Comparison of ENCODE assay signal across 10 cellular contexts in genomic region chr15:66505818-66506217, GRCh38. TPM values are rescaled to one million over a fixed set of nuclear protein-coding genes. Genes with fewer than 3 reads are reported as not detected.
DNase-seq lines count a peak whose midpoint lies in the region; ATAC-seq, FAIRE-seq and TF ChIP-seq lines count a peak whose summit lies in the region.
"Had no signal": no experiment of that assay in that cellular context is flagged by ENCODE, and none has a peak within 500 bp of the region (broad histone marks: within the 10 kb centered on the region; RNA-seq: fewer than 3 reads in every experiment).

No MANE protein-coding gene starts in this region.

- H3K4me1 ChIP-seq in A549 (peaks cover 39% of the 10 kb centered on the region), HUES6 (ENCODE audit: control insufficient read depth, insufficient read depth, low read length) (peaks cover 3% of the 10 kb centered on the region; the same call in 1 of the 2 replicates), breast epithelium (peaks cover 9% of the 10 kb centered on the region in 2 donors), mesodermal cell (ENCODE audit: control insufficient read depth, insufficient read depth, low read length, poor library complexity, severe bottlenecking) (peaks cover 7% of the 10 kb centered on the region)

- H3K27ac ChIP-seq in A549 (peak overlapping the region; percentile 91 to 94), HUES6 (ENCODE audit: low read depth, low read length) (no peak overlapping the region), breast epithelium (peak overlapping the region; percentile 96), mesodermal cell (ENCODE audit: low read depth, low read length, severe bottlenecking) (no peak overlapping the region)

- 51% methylated on average over 4 of the region's 4 CpGs for WGBS in A549 (ENCODE audit: missing lambda C conversion rate)
- WGBS in mesodermal cell (ENCODE audit: insufficient coverage in 2 of 2), 2 experiments: 17 to 68% methylated on average over 1 to 3 of the region's 4 CpGs

- H3K36me3 ChIP-seq in HUES6 (ENCODE audit: control insufficient read depth, insufficient read depth, low read length) (peaks cover 48% of the 10 kb centered on the region), breast epithelium (peaks cover 5% of the 10 kb centered on the region), mesodermal cell (ENCODE audit: control insufficient read depth, insufficient read depth, low read length) (peaks cover 47% of the 10 kb centered on the region)

- peak overlapping the region; percentile 82 for H3K4me2 ChIP-seq in A549

- TF ChIP-seq EP300 in A549 (IDR thresholded peaks at IDR 0.05): no peak

- H3K27me3 ChIP-seq in HUES6 (ENCODE audit: control insufficient read depth, insufficient read depth, low read length) (no peaks in the 10 kb centered on the region), breast epithelium (no peaks in the 10 kb centered on the region)

- intact Hi-C loops in breast epithelium (cut with DNase I; ENCODE audit: low total_unique reads): no loop called here

- peak overlapping the region; percentile 98 for H3K9ac ChIP-seq in HUES6 (ENCODE audit: low read length)

- CTCF ChIA-PET in A549 (lab: Yijun Ruan, JAX): interaction anchor here (0.6 to 3.7 kb wide), 6 partner anchors 8 to 365 kb away, joined by 3 to 32 read pairs (median 3); partner anchors contain the start of gene SNAPC5

- TF ChIP-seq CTCF in A549 (IDR thresholded peaks at IDR 0.05): no peak
- no peak for TF ChIP-seq CTCF in breast epithelium (IDR thresholded peaks at IDR 0.05)

- ATAC-seq in A549: no peak
- ATAC-seq in HG02840 (IDR thresholded peaks at IDR 0.05; ENCODE audit: low FRiP score, unreplicated experiment): no peak
- ATAC-seq in HG02759 (IDR thresholded peaks at IDR 0.05; ENCODE audit: unreplicated experiment): no peak

- H3K9me3 ChIP-seq in A549: no peaks in the 10 kb centered on the region
- no peaks in the 10 kb centered on the region for H3K9me3 ChIP-seq in HUES6 (ENCODE audit: control insufficient read depth, insufficient read depth, low read depth, low read length)
- H3K9me3 ChIP-seq in breast epithelium: no peaks in the 10 kb centered on the region
- H3K9me3 ChIP-seq in mesodermal cell (ENCODE audit: control insufficient read depth, low read length): no peaks in the 10 kb centered on the region

- FAIRE-seq in A549 (lab: Jason Lieb, UNC): no peak

- H3K4me3 ChIP-seq in A549 (peak overlapping the region; percentile 70), HUES6 (ENCODE audit: low read depth, low read length) (peak overlapping the region; percentile 93), breast epithelium (peak overlapping the region; percentile 85 to 99 (median 92)), mesodermal cell (ENCODE audit: extremely low read depth, insufficient read depth, low read length, poor library complexity, severe bottlenecking) (peak overlapping the region; percentile 83)

- DNase-seq in A549 (ENCODE audit: low read depth in 1 of 2, low spot score in 1 of 2) (no peak), breast epithelium (ENCODE audit: low spot score in 2 of 2) (no peak), ureter (ENCODE audit: low spot score) (no peak), dedifferentiated amniotic fluid mesenchymal stem cell (ENCODE audit: extremely low spot score) (no peak)
- DNase-seq: NCI-H2029 treated with DMSO at 0.1 percent for 48 hours had no signal

- no peak for TF ChIP-seq RAD21 in A549 (conservative IDR thresholded peaks at IDR 0.05 in 1 of 2, IDR thresholded peaks at IDR 0.05 in 1 of 2)

- POLR2A ChIA-PET in A549 (lab: Yijun Ruan, JAX): interaction anchor here (0.9 to 1.3 kb wide), 3 partner anchors 11 to 119 kb away, joined by 3 to 4 read pairs (median 3); partner anchors contain the start of gene MAP2K1

- TF ChIP-seq POLR2A in A549 (IDR thresholded peaks at IDR 0.05; ENCODE audit: low read length) (no peak), breast epithelium (IDR thresholded peaks at IDR 0.05) (no peak)

TF ChIP-seq in A549, 52 proteins besides CTCF, POLR2A, EP300 and RAD21:
- TF ChIP-seq HOXB13 (CRISPR knock-in tag; IDR thresholded peaks at IDR 0.05; ENCODE audit: low read depth): no peak
- TF ChIP-seq TFCP2L1 (CRISPR knock-in tag; IDR thresholded peaks at IDR 0.05): 0 out of 2 replicates have a peak, but pooled peaks have one; percentile 22

RNA-seq across cellular contexts. Expression of gene ZWILCH, which starts 0.7 kb away (rescaled TPM):
- polyA plus RNA-seq in A549 (2011; rRNA removed) (62.7 and 70.9 TPM in 2 replicates), A549 (2017; fragmentation: RNase III; extraction: RNeasy Plus Mini Kit Qiagen cat#74134 plus additional on column Dnase treatment) (49.4 to 53.5 TPM (median 50.9 TPM) in 3 replicates)
- 17.8 and 18.5 TPM in 2 replicates for polyA plus RNA-seq in A549 (2012; cell fraction: cytosol; rRNA removed)
- polyA plus RNA-seq in A549 (2012; cell fraction: nucleus; rRNA removed): 9.0 and 11.5 TPM in 2 replicates
- 27.4 and 30.0 TPM in 2 replicates for polyA minus RNA-seq in A549 (2011; rRNA and poly(A)+ RNA removed)
- total RNA-seq in breast epithelium (1 to 10 TPM; 4.0 to 8.2 (median 7.6) TPM), ureter (9.0 TPM)
- polyA plus RNA-seq in mesodermal cell (2013, experiment 1 of 2): 44.2 TPM
- 38.6 TPM for polyA plus RNA-seq in mesodermal cell (2013, experiment 2 of 2)

RNA-seq across cellular contexts. Expression of gene RPL4, which starts 1.2 kb away (rescaled TPM):
- polyA plus RNA-seq in A549 (2011; rRNA removed): 6,042 and 6,957 TPM in 2 replicates
- 4,543 and 5,300 TPM in 2 replicates for polyA plus RNA-seq in A549 (2012; cell fraction: cytosol; rRNA removed)
- polyA plus RNA-seq in A549 (2012; cell fraction: nucleus; rRNA removed): 2,306 and 2,953 TPM in 2 replicates
- 4,068 to 4,549 TPM (median 4,330 TPM) in 3 replicates for polyA plus RNA-seq in A549 (2017; fragmentation: RNase III; extraction: RNeasy Plus Mini Kit Qiagen cat#74134 plus additional on column Dnase treatment)
- 4,920 and 5,293 TPM in 2 replicates for polyA minus RNA-seq in A549 (2011; rRNA and poly(A)+ RNA removed)
- 1,000 to 10,000 TPM; 3,770 to 3,861 (median 3,828) TPM for total RNA-seq in breast epithelium
- 4,250 TPM for polyA plus RNA-seq in mesodermal cell (2013, experiment 1 of 2)
- polyA plus RNA-seq in mesodermal cell (2013, experiment 2 of 2): 4,124 TPM
- 2,079 TPM for total RNA-seq in ureter

RNA-seq across cellular contexts. Expression of gene SNAPC5, which starts 8.3 kb away (rescaled TPM):
- polyA plus RNA-seq in A549 (2011; rRNA removed) (70.5 and 84.9 TPM in 2 replicates), A549 (2017; fragmentation: RNase III; extraction: RNeasy Plus Mini Kit Qiagen cat#74134 plus additional on column Dnase treatment) (78.7 to 85.1 TPM (median 80.9 TPM) in 3 replicates)
- 69.9 and 90.5 TPM in 2 replicates for polyA plus RNA-seq in A549 (2012; cell fraction: cytosol; rRNA removed)
- 12.3 and 15.3 TPM in 2 replicates for polyA plus RNA-seq in A549 (2012; cell fraction: nucleus; rRNA removed)
- 12.7 and 15.0 TPM in 2 replicates for polyA minus RNA-seq in A549 (2011; rRNA and poly(A)+ RNA removed)
- total RNA-seq in breast epithelium (10 to 100 TPM; 26.9 to 35.1 (median 31.5) TPM), ureter (29.2 TPM)
- 14.4 TPM for polyA plus RNA-seq in mesodermal cell (2013, experiment 1 of 2)
- polyA plus RNA-seq in mesodermal cell (2013, experiment 2 of 2): 18.7 TPM

RNA-seq across cellular contexts. Expression of gene LCTL, which starts 60.0 kb away (rescaled TPM):
- polyA plus RNA-seq in A549 (2011; rRNA removed) (not detected in 2 replicates), A549 (2017; fragmentation: RNase III; extraction: RNeasy Plus Mini Kit Qiagen cat#74134 plus additional on column Dnase treatment) (0.05 TPM in 1 of 3 replicates, not detected in the others)
- not detected in 2 replicates for polyA plus RNA-seq in A549 (2012; cell fraction: cytosol; rRNA removed)
- not detected in 2 replicates for polyA plus RNA-seq in A549 (2012; cell fraction: nucleus; rRNA removed)
- not detected in 2 replicates for polyA minus RNA-seq in A549 (2011; rRNA and poly(A)+ RNA removed)
- total RNA-seq in breast epithelium (not detected), ureter (not detected)
- polyA plus RNA-seq in mesodermal cell (2013, experiment 1 of 2): 4.1 TPM
- polyA plus RNA-seq in mesodermal cell (2013, experiment 2 of 2): 3.4 TPM
- polyA plus RNA-seq: esophagus had no signal

Comparison
In these comparisons a context has a peak if more than half of its experiments do, and no peak if none do; other contexts are left out.
1. H3K27ac ChIP-seq: peak in A549 (2 of 2) and breast epithelium (2 of 2); none in HUES6 (single experiment) and mesodermal cell (single experiment).
2. Peak in every context shown above with its lines, with median percentiles within 50 percentile points of each other: H3K4me3 ChIP-seq.